In the genomic region with DNA sequence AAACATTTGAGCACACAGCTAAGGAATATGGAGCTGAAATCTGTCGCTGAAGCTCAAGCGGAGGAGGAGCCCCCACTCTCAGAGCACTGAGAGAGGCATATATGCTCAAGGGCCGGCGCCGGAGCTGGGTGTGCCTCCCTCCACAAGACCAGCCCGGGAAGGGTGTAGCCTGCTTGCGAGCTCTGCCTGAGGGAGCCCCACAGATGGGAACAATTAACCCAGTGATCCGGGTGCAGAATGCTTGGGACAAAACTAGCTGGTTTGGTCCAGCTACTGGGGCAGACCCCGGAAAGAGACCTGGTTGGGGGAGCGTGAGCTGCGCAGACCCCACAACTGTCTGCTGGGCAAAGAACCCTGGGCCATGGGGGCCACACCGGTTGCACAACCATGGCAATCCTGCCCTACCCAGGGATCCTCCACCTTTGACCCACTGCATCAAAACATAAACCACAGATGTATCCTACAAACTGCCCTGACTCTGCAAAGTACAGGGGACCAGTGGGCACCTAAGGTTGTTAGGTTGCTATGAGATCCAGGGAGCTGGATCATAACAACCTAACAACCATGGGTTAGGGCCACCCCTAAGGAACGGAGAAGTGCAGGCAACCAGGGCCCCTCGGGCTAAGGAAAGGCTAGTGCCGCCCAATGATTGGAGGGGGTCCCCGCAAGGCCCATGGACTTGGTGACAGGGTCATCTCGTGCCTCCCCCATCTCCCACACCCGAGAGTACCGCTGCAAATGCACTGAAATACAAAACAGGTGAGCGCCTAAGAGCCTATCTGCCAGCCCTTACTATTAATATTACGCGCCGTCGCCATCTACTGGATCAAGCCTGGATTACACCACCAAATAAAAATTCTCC, we compare ENCODE assay signal across 2 cellular contexts.
A peak's percentile ranks its signal among the peaks of the same experiment; 100 is the strongest.
TF ChIP-seq lines count a peak whose summit lies in the region.

No MANE protein-coding gene starts in this region.

TF ChIP-seq in IMR-90, 13 proteins besides CTCF, POLR2A, EP300 and RAD21:
- TF ChIP-seq NFE2L2 (IDR thresholded peaks at IDR 0.05; ENCODE audit: low read depth, low read length), result no peak
- TF ChIP-seq SMC3 (IDR thresholded peaks at IDR 0.05; ENCODE audit: low read depth, low read length), result peak; percentile 38; the same call in 1 of the 2 replicates
- no peak for TF ChIP-seq CEBPB (IDR thresholded peaks at IDR 0.05; ENCODE audit: low read depth, low read length)
- no peak for TF ChIP-seq RFX5 (IDR thresholded peaks at IDR 0.05; ENCODE audit: low read depth, low read length)

TF ChIP-seq in HepG2, 621 proteins besides CTCF, POLR2A, EP300 and RAD21 (continues in another document):
- 0 out of 2 replicates have a peak, but pooled peaks have one; percentile 62 for TF ChIP-seq ZNF772 (CRISPR knock-in tag; IDR thresholded peaks at IDR 0.05)
- TF ChIP-seq, protein P1, sequence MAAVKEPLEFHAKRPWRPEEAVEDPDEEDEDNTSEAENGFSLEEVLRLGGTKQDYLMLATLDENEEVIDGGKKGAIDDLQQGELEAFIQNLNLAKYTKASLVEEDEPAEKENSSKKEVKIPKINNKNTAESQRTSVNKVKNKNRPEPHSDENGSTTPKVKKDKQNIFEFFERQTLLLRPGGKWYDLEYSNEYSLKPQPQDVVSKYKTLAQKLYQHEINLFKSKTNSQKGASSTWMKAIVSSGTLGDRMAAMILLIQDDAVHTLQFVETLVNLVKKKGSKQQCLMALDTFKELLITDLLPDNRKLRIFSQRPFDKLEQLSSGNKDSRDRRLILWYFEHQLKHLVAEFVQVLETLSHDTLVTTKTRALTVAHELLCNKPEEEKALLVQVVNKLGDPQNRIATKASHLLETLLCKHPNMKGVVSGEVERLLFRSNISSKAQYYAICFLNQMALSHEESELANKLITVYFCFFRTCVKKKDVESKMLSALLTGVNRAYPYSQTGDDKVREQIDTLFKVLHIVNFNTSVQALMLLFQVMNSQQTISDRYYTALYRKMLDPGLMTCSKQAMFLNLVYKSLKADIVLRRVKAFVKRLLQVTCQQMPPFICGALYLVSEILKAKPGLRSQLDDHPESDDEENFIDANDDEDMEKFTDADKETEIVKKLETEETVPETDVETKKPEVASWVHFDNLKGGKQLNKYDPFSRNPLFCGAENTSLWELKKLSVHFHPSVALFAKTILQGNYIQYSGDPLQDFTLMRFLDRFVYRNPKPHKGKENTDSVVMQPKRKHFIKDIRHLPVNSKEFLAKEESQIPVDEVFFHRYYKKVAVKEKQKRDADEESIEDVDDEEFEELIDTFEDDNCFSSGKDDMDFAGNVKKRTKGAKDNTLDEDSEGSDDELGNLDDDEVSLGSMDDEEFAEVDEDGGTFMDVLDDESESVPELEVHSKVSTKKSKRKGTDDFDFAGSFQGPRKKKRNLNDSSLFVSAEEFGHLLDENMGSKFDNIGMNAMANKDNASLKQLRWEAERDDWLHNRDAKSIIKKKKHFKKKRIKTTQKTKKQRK (IDR thresholded peaks at IDR 0.05; ENCODE audit: low read length), result no peak
- no peak for TF ChIP-seq NFE2L2 (IDR thresholded peaks at IDR 0.05; ENCODE audit: low read length)
- TF ChIP-seq ZNF775 (CRISPR knock-in tag; IDR thresholded peaks at IDR 0.05; ENCODE audit: borderline replicate concordance), result no peak
- TF ChIP-seq SALL1 (CRISPR knock-in tag; IDR thresholded peaks at IDR 0.05), result peak; percentile 72
- TF ChIP-seq ZFP36 (IDR thresholded peaks at IDR 0.05; ENCODE audit: borderline replicate concordance, low read depth, low read length, partially characterized antibody), result no peak
- no peak for TF ChIP-seq SIX4 (CRISPR knock-in tag; IDR thresholded peaks at IDR 0.05)
- TF ChIP-seq ZNF354B (CRISPR knock-in tag; IDR thresholded peaks at IDR 0.05), result no peak
- no peak for TF ChIP-seq ZNF510 (CRISPR knock-in tag; IDR thresholded peaks at IDR 0.05; ENCODE audit: low read depth)
- TF ChIP-seq SOX5 (CRISPR knock-in tag; IDR thresholded peaks at IDR 0.05; ENCODE audit: borderline replicate concordance), result peak; percentile 47; the same call in 1 of the 2 replicates
- TF ChIP-seq CENPX (CRISPR knock-in tag; IDR thresholded peaks at IDR 0.05), result no peak
- TF ChIP-seq ZNF180 (CRISPR knock-in tag; IDR thresholded peaks at IDR 0.05; ENCODE audit: borderline replicate concordance, low read depth), result no peak
- no peak for TF ChIP-seq ZFP1 (CRISPR knock-in tag; IDR thresholded peaks at IDR 0.05)
- no peak for TF ChIP-seq ELF3 (CRISPR knock-in tag; IDR thresholded peaks at IDR 0.05)
- TF ChIP-seq YEATS4 (CRISPR knock-in tag; IDR thresholded peaks at IDR 0.05; ENCODE audit: borderline replicate concordance), result no peak
- TF ChIP-seq, protein P2, sequence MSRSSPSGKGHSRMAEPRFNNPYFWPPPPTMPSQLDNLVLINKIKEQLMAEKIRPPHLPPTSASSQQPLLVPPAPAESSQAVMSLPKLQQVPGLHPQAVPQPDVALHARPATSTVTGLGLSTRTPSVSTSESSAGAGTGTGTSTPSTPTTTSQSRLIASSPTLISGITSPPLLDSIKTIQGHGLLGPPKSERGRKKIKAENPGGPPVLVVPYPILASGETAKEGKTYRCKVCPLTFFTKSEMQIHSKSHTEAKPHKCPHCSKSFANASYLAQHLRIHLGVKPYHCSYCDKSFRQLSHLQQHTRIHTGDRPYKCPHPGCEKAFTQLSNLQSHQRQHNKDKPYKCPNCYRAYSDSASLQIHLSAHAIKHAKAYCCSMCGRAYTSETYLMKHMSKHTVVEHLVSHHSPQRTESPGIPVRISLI (CRISPR knock-in tag; IDR thresholded peaks at IDR 0.05; ENCODE audit: borderline replicate concordance), result no peak; the same call in 1 of the 2 replicates
- TF ChIP-seq ZNF549 (CRISPR knock-in tag; IDR thresholded peaks at IDR 0.05), result no peak
- TF ChIP-seq DNMT3B (CRISPR knock-in tag; conservative IDR thresholded peaks at IDR 0.05), result no peak
- TF ChIP-seq ZNF260 (CRISPR knock-in tag; IDR thresholded peaks at IDR 0.05; ENCODE audit: borderline replicate concordance, low read depth), result no peak
- TF ChIP-seq ARNTL (CRISPR knock-in tag; IDR thresholded peaks at IDR 0.05), result no peak
- TF ChIP-seq ZNF530 (CRISPR knock-in tag; IDR thresholded peaks at IDR 0.05; ENCODE audit: low read depth), result no peak
- TF ChIP-seq, protein P3, sequence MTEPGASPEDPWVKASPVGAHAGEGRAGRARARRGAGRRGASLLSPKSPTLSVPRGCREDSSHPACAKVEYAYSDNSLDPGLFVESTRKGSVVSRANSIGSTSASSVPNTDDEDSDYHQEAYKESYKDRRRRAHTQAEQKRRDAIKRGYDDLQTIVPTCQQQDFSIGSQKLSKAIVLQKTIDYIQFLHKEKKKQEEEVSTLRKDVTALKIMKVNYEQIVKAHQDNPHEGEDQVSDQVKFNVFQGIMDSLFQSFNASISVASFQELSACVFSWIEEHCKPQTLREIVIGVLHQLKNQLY (CRISPR knock-in tag; IDR thresholded peaks at IDR 0.05), result no peak
- no peak for TF ChIP-seq ATF4 (CRISPR knock-in tag; IDR thresholded peaks at IDR 0.05)
- TF ChIP-seq MEF2D (CRISPR knock-in tag; IDR thresholded peaks at IDR 0.05), result no peak; the same call in 1 of the 2 replicates
- no peak for TF ChIP-seq AGO1 (IDR thresholded peaks at IDR 0.05; ENCODE audit: low read depth, low read length, poor library complexity, severe bottlenecking)
- 0 out of 2 replicates have a peak, but pooled peaks have one; percentile 57 for TF ChIP-seq ZNF34 (CRISPR knock-in tag; IDR thresholded peaks at IDR 0.05; ENCODE audit: borderline replicate concordance)
- TF ChIP-seq SIN3A (IDR thresholded peaks at IDR 0.05; ENCODE audit: borderline replicate concordance, low read depth, low read length), result no peak
- 0 out of 2 replicates have a peak, but pooled peaks have one; percentile 14 for TF ChIP-seq ZNF563 (CRISPR knock-in tag; IDR thresholded peaks at IDR 0.05)
- peak; percentile 66 for TF ChIP-seq FOXO1 (CRISPR knock-in tag; IDR thresholded peaks at IDR 0.05)
- TF ChIP-seq, protein P4, sequence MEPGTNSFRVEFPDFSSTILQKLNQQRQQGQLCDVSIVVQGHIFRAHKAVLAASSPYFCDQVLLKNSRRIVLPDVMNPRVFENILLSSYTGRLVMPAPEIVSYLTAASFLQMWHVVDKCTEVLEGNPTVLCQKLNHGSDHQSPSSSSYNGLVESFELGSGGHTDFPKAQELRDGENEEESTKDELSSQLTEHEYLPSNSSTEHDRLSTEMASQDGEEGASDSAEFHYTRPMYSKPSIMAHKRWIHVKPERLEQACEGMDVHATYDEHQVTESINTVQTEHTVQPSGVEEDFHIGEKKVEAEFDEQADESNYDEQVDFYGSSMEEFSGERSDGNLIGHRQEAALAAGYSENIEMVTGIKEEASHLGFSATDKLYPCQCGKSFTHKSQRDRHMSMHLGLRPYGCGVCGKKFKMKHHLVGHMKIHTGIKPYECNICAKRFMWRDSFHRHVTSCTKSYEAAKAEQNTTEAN (CRISPR knock-in tag; conservative IDR thresholded peaks at IDR 0.05), result no peak
- TF ChIP-seq KMT2A (CRISPR knock-in tag; IDR thresholded peaks at IDR 0.05), result no peak
- no peak for TF ChIP-seq MAFF (IDR thresholded peaks at IDR 0.05; ENCODE audit: low read depth, low read length)
- no peak for TF ChIP-seq BHLHE40 (IDR thresholded peaks at IDR 0.05; ENCODE audit: low read length)
- 0 out of 2 replicates have a peak, but pooled peaks have one; percentile 44 for TF ChIP-seq MTA1 (CRISPR knock-in tag; IDR thresholded peaks at IDR 0.05; ENCODE audit: borderline replicate concordance)
- TF ChIP-seq, protein P5, sequence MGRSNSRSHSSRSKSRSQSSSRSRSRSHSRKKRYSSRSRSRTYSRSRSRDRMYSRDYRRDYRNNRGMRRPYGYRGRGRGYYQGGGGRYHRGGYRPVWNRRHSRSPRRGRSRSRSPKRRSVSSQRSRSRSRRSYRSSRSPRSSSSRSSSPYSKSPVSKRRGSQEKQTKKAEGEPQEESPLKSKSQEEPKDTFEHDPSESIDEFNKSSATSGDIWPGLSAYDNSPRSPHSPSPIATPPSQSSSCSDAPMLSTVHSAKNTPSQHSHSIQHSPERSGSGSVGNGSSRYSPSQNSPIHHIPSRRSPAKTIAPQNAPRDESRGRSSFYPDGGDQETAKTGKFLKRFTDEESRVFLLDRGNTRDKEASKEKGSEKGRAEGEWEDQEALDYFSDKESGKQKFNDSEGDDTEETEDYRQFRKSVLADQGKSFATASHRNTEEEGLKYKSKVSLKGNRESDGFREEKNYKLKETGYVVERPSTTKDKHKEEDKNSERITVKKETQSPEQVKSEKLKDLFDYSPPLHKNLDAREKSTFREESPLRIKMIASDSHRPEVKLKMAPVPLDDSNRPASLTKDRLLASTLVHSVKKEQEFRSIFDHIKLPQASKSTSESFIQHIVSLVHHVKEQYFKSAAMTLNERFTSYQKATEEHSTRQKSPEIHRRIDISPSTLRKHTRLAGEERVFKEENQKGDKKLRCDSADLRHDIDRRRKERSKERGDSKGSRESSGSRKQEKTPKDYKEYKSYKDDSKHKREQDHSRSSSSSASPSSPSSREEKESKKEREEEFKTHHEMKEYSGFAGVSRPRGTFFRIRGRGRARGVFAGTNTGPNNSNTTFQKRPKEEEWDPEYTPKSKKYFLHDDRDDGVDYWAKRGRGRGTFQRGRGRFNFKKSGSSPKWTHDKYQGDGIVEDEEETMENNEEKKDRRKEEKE (IDR thresholded peaks at IDR 0.05), result no peak
- TF ChIP-seq SRSF9 (IDR thresholded peaks at IDR 0.05; ENCODE audit: borderline replicate concordance, insufficient read depth, low read depth, low read length, poor library complexity, severe bottlenecking), result no peak
- no peak for TF ChIP-seq HHEX (CRISPR knock-in tag; IDR thresholded peaks at IDR 0.05)
- no peak for TF ChIP-seq ARHGAP35 (CRISPR knock-in tag; IDR thresholded peaks at IDR 0.05; ENCODE audit: borderline replicate concordance)
- TF ChIP-seq ZNF225 (CRISPR knock-in tag; IDR thresholded peaks at IDR 0.05), result no peak; the same call in 1 of the 2 replicates
- TF ChIP-seq SAP130 (CRISPR knock-in tag; IDR thresholded peaks at IDR 0.05; ENCODE audit: low read depth), result no peak
